23 cellular contexts compared by ENCODE assay signal in the genomic region with DNA sequence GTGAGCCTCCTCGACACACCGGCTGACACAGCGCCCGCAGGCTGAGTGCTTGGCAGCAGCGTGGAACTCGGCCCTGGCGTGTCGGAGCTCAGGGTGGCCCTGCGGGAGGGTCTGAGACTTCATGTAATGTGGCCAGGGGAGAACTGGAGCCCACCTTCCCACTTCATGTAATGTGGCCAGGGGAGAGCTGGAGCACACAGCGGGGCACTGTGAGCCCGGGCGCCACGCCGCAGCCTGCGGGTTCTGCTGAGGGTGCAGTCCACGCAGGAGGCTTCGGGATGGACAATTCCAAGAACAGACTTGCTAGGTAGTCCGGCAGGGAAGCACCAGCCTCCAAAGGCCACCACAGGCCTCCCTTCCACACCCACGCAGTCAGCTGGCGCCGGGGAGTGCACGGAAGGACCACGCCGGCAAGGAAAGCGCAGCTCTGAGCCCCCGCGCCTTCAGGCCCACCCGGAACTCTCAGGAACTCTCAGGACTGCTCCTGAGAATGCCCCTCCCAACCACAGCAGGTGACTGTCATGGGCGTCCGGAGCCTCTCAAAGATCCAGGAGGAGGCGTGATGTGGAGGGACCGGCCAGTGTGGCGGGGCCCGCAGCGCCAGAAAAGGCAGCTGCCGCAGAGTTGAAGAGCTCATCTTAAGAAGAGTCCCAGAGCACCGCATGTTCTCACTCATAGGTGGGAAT. TPM values are rescaled to one million over a fixed set of nuclear protein-coding genes. Genes with fewer than 3 reads are reported as not detected.
DNase-seq lines count a peak whose midpoint lies in the region; ATAC-seq, FAIRE-seq and TF ChIP-seq lines count a peak whose summit lies in the region.
"Had no signal": no experiment of that assay in that cellular context is flagged by ENCODE, and none has a peak within 500 bp of the region (broad histone marks: within the 10 kb centered on the region; RNA-seq: fewer than 3 reads in every experiment).

No MANE protein-coding gene starts in this region.

- DNase-seq in DMS79 treated with DMSO at 0.1 percent for 48 hours (lab: John Stamatoyannopoulos, UW): peak; percentile 16
- DNase-seq in IMR-90: no peak
- no peak for DNase-seq in foreskin keratinocyte
- peak; percentile 78 for DNase-seq in sigmoid colon
- DNase-seq in RCC 7860 (ENCODE audit: low spot score): no peak
- no peak for DNase-seq in GOT3 (lab: John Stamatoyannopoulos, UW)
- DNase-seq in activated gamma-delta T cell treated with Interleukin-2 at 50 U/mL for 16 hours: no peak
- DNase-seq: activated CD4-positive, alpha-beta T cell treated with anti-CD3 and anti-CD28 coated beads for 36 hours; activated effector memory CD4-positive, alpha-beta T cell treated with anti-CD3 and anti-CD28 coated beads, Interleukin-2, amount 50 U/mL, for 16 hours; CD4-positive, CD25-positive, alpha-beta regulatory T cell; DMS153; GDM1; NCI-H146; NCI-H510A treated with DMSO at 0.1 percent for 48 hours; ovary; stimulated activated CD4-positive, alpha-beta T cell treated with anti-CD3 and anti-CD28 coated beads, Interleukin-12 subunit alpha, Interleukin-12 subunit beta, amount 100 ng/mL, for 4 hours; stimulated activated CD4-positive, alpha-beta T cell treated with anti-CD3 and anti-CD28 coated beads, Interleukin-4, amount 100 ng/mL, for 4 hours had no signal

- H2BK120ac ChIP-seq in IMR-90 (ENCODE audit: low read depth, low read length): peak overlapping the region; percentile 100; the same call in 1 of the 2 replicates

- H4K91ac ChIP-seq in IMR-90 (ENCODE audit: insufficient read depth, low read depth, low read length): peak overlapping the region; percentile 95

- dilution Hi-C loops in IMR-90 (cut with HindIII; ENCODE audit: low sequenced_read_pairs, unreplicated experiment): no loop called here

- ATAC-seq in IMR-90 (ENCODE audit: low read depth) (no peak), foreskin keratinocyte (peak; percentile 40)
- ATAC-seq: activated CD4-positive, alpha-beta T cell treated with anti-CD3 and anti-CD28 coated beads for 36 hours; left lobe of liver; natural killer cell treated with Interleukin-12 subunit alpha and Interleukin-12 subunit beta and Interleukin-15 and Interleukin-18, amount 100 ng/mL, for 72 hours; Panc1 had no signal

- H3K9me3 ChIP-seq in IMR-90 (ENCODE audit: control insufficient read depth, insufficient read depth, low read length) (no peaks in the 10 kb centered on the region), sigmoid colon (no peaks in the 10 kb centered on the region)
- H3K9me3 ChIP-seq: ovary, right atrium auricular region, vagina had no signal

- H2BK15ac ChIP-seq in IMR-90 (ENCODE audit: low read depth, low read length): peak overlapping the region; percentile 69

- CTCF ChIA-PET in IMR-90 (lab: Yijun Ruan, JAX): interaction anchor here (0.6 kb wide), 1 partner anchor 162 kb away, joined by 3 read pairs; no protein-coding TSS in a partner anchor

- peak overlapping the region; percentile 4; the same call in 1 of the 2 replicates for H3K14ac ChIP-seq in IMR-90 (replicated peaks; ENCODE audit: low read depth, low read length)

- H3K56ac ChIP-seq in IMR-90 (ENCODE audit: extremely low read depth, insufficient read depth, low read length): no peak overlapping the region

- H3K4me1 ChIP-seq in IMR-90 (ENCODE audit: control insufficient read depth, insufficient read depth, low read length) (peaks cover 34% of the 10 kb centered on the region), foreskin keratinocyte (no peaks in the 10 kb centered on the region), sigmoid colon (peaks cover 0 to 14% (median 0%) of the 10 kb centered on the region in 4 donors)
- H3K4me1 ChIP-seq: right atrium auricular region had no signal

- H4K5ac ChIP-seq in IMR-90 (ENCODE audit: low read depth, low read length): peak overlapping the region; percentile 75

- H2AFZ ChIP-seq in IMR-90 (replicated peaks; ENCODE audit: low read length, poor library complexity): no peak overlapping the region

- H3K27ac ChIP-seq in IMR-90 (ENCODE audit: insufficient read depth, low read length): peak overlapping the region; percentile 8; the same call in 1 of the 2 replicates
- H3K27ac ChIP-seq in foreskin keratinocyte: no peak overlapping the region
- no peak overlapping the region for H3K27ac ChIP-seq in sigmoid colon
- H3K27ac ChIP-seq: ovary, vagina had no signal

- no peak for TF ChIP-seq CTCF in IMR-90 (conservative IDR thresholded peaks at IDR 0.05; ENCODE audit: low read depth, low read length)
- no peak for TF ChIP-seq CTCF in foreskin keratinocyte (conservative IDR thresholded peaks at IDR 0.05)
- TF ChIP-seq CTCF in sigmoid colon (IDR thresholded peaks at IDR 0.05): no peak

- in situ Hi-C loops in IMR-90 (cut with MboI; ENCODE audit: low sequenced_read_pairs): no loop called here

- H2BK20ac ChIP-seq in IMR-90 (ENCODE audit: low read depth, low read length): peak overlapping the region; percentile 50

- TF ChIP-seq RAD21 in IMR-90 (IDR thresholded peaks at IDR 0.05; ENCODE audit: low read length): no peak

- WGBS in IMR-90 (ENCODE audit: extremely low coverage in 2 of 2, insufficient read length in 1 of 2), 2 experiments: 89% methylated on average over 11 of the region's 37 CpGs; no CpG with 5 or more reads in 1 of the 2 experiments
- WGBS in sigmoid colon, 2 donors: 86 to 93% methylated on average over 37 of the region's 37 CpGs

- peaks cover 23% of the 10 kb centered on the region for H3K9me1 ChIP-seq in IMR-90 (ENCODE audit: insufficient read depth, low read length)

- no peak for FAIRE-seq in RCC 7860 (lab: Jason Lieb, UNC)
- FAIRE-seq: TTC549 had no signal

- H2AK9ac ChIP-seq in IMR-90 (replicated peaks; ENCODE audit: low read depth, low read length, poor library complexity): peak overlapping the region; percentile 57

- no peak overlapping the region for H3K9ac ChIP-seq in IMR-90 (ENCODE audit: low read depth, low read length)

- H3K27me3 ChIP-seq in IMR-90 (ENCODE audit: control insufficient read depth, insufficient read depth, low read length): no peaks in the 10 kb centered on the region
- peaks cover 5% of the 10 kb centered on the region for H3K27me3 ChIP-seq in foreskin keratinocyte
- no peaks in the 10 kb centered on the region for H3K27me3 ChIP-seq in sigmoid colon
- H3K27me3 ChIP-seq: ovary, right atrium auricular region, vagina had no signal

- H3K4me3 ChIP-seq in IMR-90 (ENCODE audit: insufficient read depth, low read depth, low read length): no peak overlapping the region
- no peak overlapping the region for H3K4me3 ChIP-seq in sigmoid colon
- H3K4me3 ChIP-seq: ovary, vagina had no signal

- H4K8ac ChIP-seq in IMR-90 (ENCODE audit: low read depth in 2 of 2, low read length in 2 of 2): peak overlapping the region; percentile 0 to 98; a peak in 3 of 4 replicates

- no TSS peak for BruUV-seq in IMR-90 (replicated peaks; lab: Mats Ljungman, UMichigan)

- peak overlapping the region; percentile 82; the same call in 1 of the 2 replicates for H3K18ac ChIP-seq in IMR-90 (ENCODE audit: low read depth, low read length)

- TF ChIP-seq POLR2A in IMR-90 (IDR thresholded peaks at IDR 0.05; ENCODE audit: low read depth, low read length): no peak
- no peak for TF ChIP-seq POLR2A in sigmoid colon (IDR thresholded peaks at IDR 0.05)

- TF ChIP-seq EP300 in sigmoid colon (IDR thresholded peaks at IDR 0.05): no peak

- POLR2A ChIA-PET in IMR-90 (lab: Charles Lee; ENCODE audit: unreplicated experiment): no interaction called here

- H3K4me2 ChIP-seq in IMR-90 (ENCODE audit: low read depth, low read length): no peak overlapping the region

- H3K4ac ChIP-seq in IMR-90 (ENCODE audit: low read depth, low read length): peak overlapping the region; percentile 80

- intact Hi-C loops in IMR-90 (cut with micrococcal nuclease): no loop called here
- intact Hi-C loops in sigmoid colon (cut with DNase I): no loop called here

- H2BK5ac ChIP-seq in IMR-90 (ENCODE audit: low read depth, low read length, poor library complexity, severe bottlenecking): peak overlapping the region; percentile 11

- peaks cover 15 to 19% of the 10 kb centered on the region in 2 experiments; a peak in 3 of 4 replicates for H3K79me1 ChIP-seq in IMR-90 (ENCODE audit: low read depth in 1 of 2, low read length in 2 of 2)

- H4K20me1 ChIP-seq in IMR-90 (ENCODE audit: insufficient read depth, low read length): no peaks in the 10 kb centered on the region

- H3K36me3 ChIP-seq in IMR-90 (ENCODE audit: control insufficient read depth, insufficient read depth, low read length) (no peaks in the 10 kb centered on the region), sigmoid colon (no peaks in the 10 kb centered on the region)
- H3K36me3 ChIP-seq: ovary, right atrium auricular region, vagina had no signal

- no peak overlapping the region for H3K23ac ChIP-seq in IMR-90 (ENCODE audit: low read depth, low read length)

- H2AK5ac ChIP-seq in IMR-90 (ENCODE audit: low read depth, low read length): peak overlapping the region; percentile 90

TF ChIP-seq in IMR-90, 13 proteins besides CTCF, POLR2A, EP300 and RAD21 (continues in another document):
- TF ChIP-seq MAFK (IDR thresholded peaks at IDR 0.05; ENCODE audit: low read depth, low read length) (no peak), CEBPB (IDR thresholded peaks at IDR 0.05; ENCODE audit: low read depth, low read length) (no peak), RCOR1 (IDR thresholded peaks at IDR 0.05; ENCODE audit: insufficient replicate concordance, low read length) (no peak), MXI1 (IDR thresholded peaks at IDR 0.05; ENCODE audit: borderline replicate concordance, low read depth, low read length) (no peak), FOS (IDR thresholded peaks at IDR 0.05; ENCODE audit: low read depth, low read length) (no peak), RFX5 (IDR thresholded peaks at IDR 0.05; ENCODE audit: low read depth, low read length) (no peak), SMC3 (IDR thresholded peaks at IDR 0.05; ENCODE audit: low read depth, low read length) (no peak)
- TF ChIP-seq, protein P1, sequence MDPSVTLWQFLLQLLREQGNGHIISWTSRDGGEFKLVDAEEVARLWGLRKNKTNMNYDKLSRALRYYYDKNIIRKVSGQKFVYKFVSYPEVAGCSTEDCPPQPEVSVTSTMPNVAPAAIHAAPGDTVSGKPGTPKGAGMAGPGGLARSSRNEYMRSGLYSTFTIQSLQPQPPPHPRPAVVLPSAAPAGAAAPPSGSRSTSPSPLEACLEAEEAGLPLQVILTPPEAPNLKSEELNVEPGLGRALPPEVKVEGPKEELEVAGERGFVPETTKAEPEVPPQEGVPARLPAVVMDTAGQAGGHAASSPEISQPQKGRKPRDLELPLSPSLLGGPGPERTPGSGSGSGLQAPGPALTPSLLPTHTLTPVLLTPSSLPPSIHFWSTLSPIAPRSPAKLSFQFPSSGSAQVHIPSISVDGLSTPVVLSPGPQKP (IDR thresholded peaks at IDR 0.05; ENCODE audit: borderline replicate concordance, low read depth, low read length): no peak

RNA-seq across cellular contexts. Expression of gene ADARB1, which starts 19.3 kb away (rescaled TPM):
- total RNA-seq in IMR-90 (2012; rRNA removed) (39.7 and 39.8 TPM in 2 replicates), foreskin keratinocyte (23.7 and 29.2 TPM in 2 replicates), sigmoid colon (100 to 1,000 TPM in 1 of 4 donors, 10 to 100 TPM in 3; 41.3 to 102 (median 71.0) TPM)
- polyA plus RNA-seq in IMR-90 (2012; rRNA removed) (45.5 and 47.3 TPM in 2 replicates), foreskin keratinocyte (11.6 and 12.0 TPM in 2 replicates), sigmoid colon (1 to 10 TPM in 2 of 3 donors, under 1 TPM in 1; 0.92 to 7.5 (median 2.4) TPM)
- polyA plus RNA-seq in IMR-90 (2012; cell fraction: cytosol; rRNA removed): 18.2 and 29.3 TPM in 2 replicates
- 152 and 210 TPM in 2 replicates for polyA plus RNA-seq in IMR-90 (2012; cell fraction: nucleus; rRNA removed; ENCODE audit: low replicate concordance)

Comparison
In these comparisons a context has a peak if more than half of its experiments do, and no peak if none do; other contexts are left out.
1. DNase-seq: peak in DMS79 treated with DMSO at 0.1 percent for 48 hours (single experiment) and sigmoid colon (single experiment); none in IMR-90 (single experiment), foreskin keratinocyte (0 of 2), RCC 7860 (single experiment), GOT3 (single experiment) and activated gamma-delta T cell treated with Interleukin-2 at 50 U/mL for 16 hours (single experiment).